In the genomic region with DNA sequence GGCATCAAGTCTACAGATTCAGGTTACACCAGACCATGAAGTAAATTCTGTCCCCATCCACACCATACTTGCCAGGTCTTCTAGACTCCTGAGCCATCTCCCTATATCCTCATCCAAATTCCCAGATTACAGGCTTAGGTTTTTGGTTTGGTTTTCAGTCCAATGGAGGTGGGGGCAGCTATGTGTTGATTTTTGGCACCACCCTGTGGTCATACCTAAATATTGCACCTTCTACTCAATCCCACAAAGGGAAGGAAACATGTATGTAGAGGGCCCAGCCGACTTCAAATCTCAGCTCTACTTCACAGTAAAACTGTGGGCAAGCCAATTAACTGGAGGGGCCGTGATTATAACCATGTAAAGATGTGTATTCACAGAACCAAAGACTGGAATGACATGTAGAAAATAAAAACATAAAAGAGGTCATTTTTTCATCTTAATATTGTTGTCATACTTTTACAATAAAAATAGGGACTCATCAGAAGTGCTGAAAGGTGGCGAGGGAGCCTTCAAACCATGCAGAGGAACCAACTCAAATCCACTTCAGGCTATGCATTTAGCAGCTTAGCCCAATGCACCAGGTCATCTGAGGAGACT, we compare ENCODE assay signal across 8 cellular contexts. TPM values are rescaled to one million over a fixed set of nuclear protein-coding genes. Genes with fewer than 3 reads are reported as not detected.
DNase-seq lines count a peak whose midpoint lies in the region; ATAC-seq, FAIRE-seq and TF ChIP-seq lines count a peak whose summit lies in the region.

No MANE protein-coding gene starts in this region.

- H3K27me3 Mint-ChIP-seq in activated naive CD8-positive, alpha-beta T cell treated with anti-CD3 and anti-CD28 coated beads, Interleukin-2, amount 50 U/mL, for 24 hours: no peaks in the 10 kb centered on the region

- no peaks in the 10 kb centered on the region for H3K9me3 Mint-ChIP-seq in activated naive CD8-positive, alpha-beta T cell treated with anti-CD3 and anti-CD28 coated beads, Interleukin-2, amount 50 U/mL, for 24 hours

- no peak overlapping the region for H3K4me3 Mint-ChIP-seq in activated naive CD8-positive, alpha-beta T cell treated with anti-CD3 and anti-CD28 coated beads, Interleukin-2, amount 50 U/mL, for 24 hours

- peak in 3 of 4 experiments; percentile 35 to 61 (median 45) for TF ChIP-seq CTCF in sigmoid colon (IDR thresholded peaks at IDR 0.05)

- ATAC-seq in activated naive CD8-positive, alpha-beta T cell treated with anti-CD3 and anti-CD28 coated beads, Interleukin-2, amount 50 U/mL, for 24 hours: no peak
- ATAC-seq in left cardiac atrium (peak; percentile 47 to 63), HG02642 (IDR thresholded peaks at IDR 0.05; ENCODE audit: poor library complexity, unreplicated experiment) (no peak)

- no peaks in the 10 kb centered on the region for H3K27me3 ChIP-seq in sigmoid colon

- no peak for TF ChIP-seq POLR2A in sigmoid colon (IDR thresholded peaks at IDR 0.05)

- H3K36me3 ChIP-seq in sigmoid colon: peaks cover 2 to 39% (median 9%) of the 10 kb centered on the region in 4 donors

- no peak overlapping the region for H3K27ac Mint-ChIP-seq in activated naive CD8-positive, alpha-beta T cell treated with anti-CD3 and anti-CD28 coated beads, Interleukin-2, amount 50 U/mL, for 24 hours

- no peak overlapping the region for H3K27ac ChIP-seq in sigmoid colon

- no peaks in the 10 kb centered on the region for H3K9me3 ChIP-seq in sigmoid colon

- peak; percentile 8 for DNase-seq in COLO668 (lab: John Stamatoyannopoulos, UW; ENCODE audit: unreplicated experiment)
- no peak for DNase-seq in GM18507 (ENCODE audit: extremely low spot score, insufficient read length, low read depth)
- peak; percentile 16 for DNase-seq in NCI-H1694 (lab: John Stamatoyannopoulos, UW)
- peak; percentile 22 for DNase-seq in activated naive CD8-positive, alpha-beta T cell treated with anti-CD3 and anti-CD28 coated beads, Interleukin-2, amount 50 U/mL, for 24 hours
- DNase-seq in left cardiac atrium: no peak
- DNase-seq in sigmoid colon: no peak
- no peak for DNase-seq in islet precursor cell

- H3K4me1 ChIP-seq in sigmoid colon: no peaks in the 10 kb centered on the region

- H3K36me3 Mint-ChIP-seq in activated naive CD8-positive, alpha-beta T cell treated with anti-CD3 and anti-CD28 coated beads, Interleukin-2, amount 50 U/mL, for 24 hours (ENCODE audit: low read depth): peaks cover 15% of the 10 kb centered on the region

- no peaks in the 10 kb centered on the region for H3K4me1 Mint-ChIP-seq in activated naive CD8-positive, alpha-beta T cell treated with anti-CD3 and anti-CD28 coated beads, Interleukin-2, amount 50 U/mL, for 24 hours

- peak; percentile 62 for FAIRE-seq in GM18507 (lab: Jason Lieb, UNC)

- intact Hi-C loops in left cardiac atrium (cut with DNase I) (loop anchor here in 1 of 2 donors (2.0 to 5.0 kb wide), 2 partner anchors 112 to 862 kb away; no protein-coding TSS in a partner anchor), sigmoid colon (cut with DNase I) (loop anchor here (2.0 to 10.0 kb wide), 3 partner anchors 112 to 864 kb away; no protein-coding TSS in a partner anchor)

- 62 to 66% methylated on average over 3 of the region's 3 CpGs for WGBS in sigmoid colon, 2 donors

- TF ChIP-seq EP300 in sigmoid colon (IDR thresholded peaks at IDR 0.05): no peak

- H3K4me3 ChIP-seq in sigmoid colon: no peak overlapping the region

RNA-seq across cellular contexts. Expression of a gene that starts 19.8 kb away (rescaled TPM):
- total RNA-seq in left cardiac atrium: 10 to 100 TPM; 17.1 to 19.6 TPM
- 10 to 100 TPM; 10.9 to 16.6 (median 11.7) TPM for total RNA-seq in sigmoid colon
- 1 to 10 TPM; 3.0 to 4.5 (median 4.4) TPM for polyA plus RNA-seq in sigmoid colon

Comparison
In these comparisons a context has a peak if more than half of its experiments do, and no peak if none do; other contexts are left out.
1. DNase-seq: peak in COLO668 (single experiment), NCI-H1694 (single experiment) and activated naive CD8-positive, alpha-beta T cell treated with anti-CD3 and anti-CD28 coated beads, Interleukin-2, amount 50 U/mL, for 24 hours (single experiment); none in GM18507 (single experiment), left cardiac atrium (single experiment), sigmoid colon (single experiment) and islet precursor cell (single experiment).
2. ATAC-seq: peak in left cardiac atrium (2 of 2); none in activated naive CD8-positive, alpha-beta T cell treated with anti-CD3 and anti-CD28 coated beads, Interleukin-2, amount 50 U/mL, for 24 hours (single experiment) and HG02642 (single experiment).